In genomic region chr1:115527746-115528145, GRCh38 we compare ENCODE assay signal across 23 cellular contexts.
"Had no signal": no experiment of that assay in that cellular context is flagged by ENCODE, and none has a peak within 500 bp of the region (broad histone marks: within the 10 kb centered on the region; RNA-seq: fewer than 3 reads in every experiment).

No MANE protein-coding gene starts in this region.

- ATAC-seq: activated T-cell treated with anti-CD3 and anti-CD28 coated beads, Interleukin-2, amount 50 U/mL, for 72 hours; left ventricle myocardium superior; sciatic nerve; stimulated activated naive B cell treated with anti-CD40 and anti-IgM and Interleukin-4, amounts not matched to agents 10 μg/mL and 1 μg/mL and 100 μg/mL, for 72 hours had no signal

- H3K9me3 ChIP-seq: testis, vagina had no signal

- DNase-seq: activated CD4-positive, alpha-beta memory T cell treated with anti-CD3 and anti-CD28 coated beads for 36 hours; activated CD4-positive, alpha-beta T cell treated with anti-CD3 and anti-CD28 coated beads for 48 hours; activated effector memory CD4-positive, alpha-beta T cell treated with Interleukin-2 at 50 U/mL for 16 hours; activated naive CD4-positive, alpha-beta T cell treated with anti-CD3 and anti-CD28 coated beads for 36 hours; activated naive CD8-positive, alpha-beta T cell treated with anti-CD3 and anti-CD28 coated beads, Interleukin-2, amount 10 ng/mL, durations not matched to agents 7 days and 5 days; activated T-cell treated with anti-CD3 and anti-CD28 coated beads, Interleukin-2, amount 50 U/mL, for 72 hours; amygdala; cortex of kidney; endodermal cell; foreskin melanocyte; glutamatergic neuron; hippocampal formation; left ventricle myocardium superior; posterior cingulate gyrus; small intestine; stimulated activated CD4-positive, alpha-beta T cell treated with anti-CD3 and anti-CD28 coated beads, Interleukin-15, amount 100 ng/mL, for 24 hours; stimulated activated CD8-positive, alpha-beta memory T cell treated with anti-CD3 and anti-CD28 coated beads, Interleukin-4, amount 100 ng/mL, for 48 hours; stimulated activated naive B cell treated with anti-CD40 and anti-IgM and Interleukin-4, amounts not matched to agents 10 μg/mL and 1 μg/mL and 100 μg/mL, for 72 hours; T1000; testis had no signal

- H3K27me3 ChIP-seq: cardiac muscle cell, testis, vagina had no signal

- H3K4me1 ChIP-seq: testis had no signal

- H3K27ac ChIP-seq: cardiac muscle cell, testis, vagina had no signal

- H3K36me3 ChIP-seq: cardiac muscle cell, vagina had no signal

- H3K4me3 ChIP-seq: cardiac muscle cell, testis, vagina had no signal
